ENCODE assay signal across 19 cellular contexts in the genomic region with DNA sequence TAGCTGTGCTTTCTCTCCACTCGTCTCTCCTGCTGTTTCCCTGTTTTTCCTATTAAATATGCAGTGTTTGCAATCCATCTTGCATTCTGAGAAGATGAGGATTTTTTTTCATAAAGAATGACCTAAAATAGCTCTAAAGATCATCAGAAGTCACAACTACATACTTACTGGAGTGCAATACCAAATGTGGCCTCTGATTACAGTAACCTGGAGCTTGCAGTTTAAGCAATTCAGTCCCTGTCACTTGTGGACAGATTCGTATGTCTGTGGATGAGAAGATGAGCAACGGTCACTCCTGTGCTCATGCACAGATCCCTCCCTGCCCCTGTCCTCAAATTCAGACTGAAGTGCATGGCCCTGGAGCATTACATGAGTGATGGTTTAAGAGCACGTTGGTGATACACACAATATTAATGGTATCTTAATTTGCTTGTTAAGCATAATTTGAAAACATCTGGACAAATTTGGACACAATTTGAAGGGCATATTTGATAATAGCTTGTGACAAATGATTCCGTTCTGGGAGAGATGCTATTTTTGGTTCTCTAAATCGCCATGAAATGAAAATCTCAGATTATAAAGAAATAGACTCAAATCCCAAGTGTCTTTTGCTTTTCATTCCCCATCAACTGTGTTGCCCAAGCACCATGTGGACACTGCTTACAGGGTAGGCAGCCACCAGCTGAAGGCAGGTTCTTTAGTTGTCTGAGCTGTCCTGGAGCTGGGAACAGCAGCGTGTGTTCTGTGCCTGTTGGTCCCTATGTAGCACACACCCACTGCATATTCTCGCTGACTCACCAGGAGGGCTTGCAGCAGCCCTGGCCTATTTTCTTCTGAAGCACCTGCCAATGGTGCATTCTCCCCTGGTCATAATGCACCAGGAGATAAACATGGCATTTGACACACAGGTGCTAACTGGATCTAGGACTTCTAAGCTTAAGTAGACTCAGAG. TPM values are rescaled to one million over a fixed set of nuclear protein-coding genes. Genes with fewer than 3 reads are reported as not detected.
DNase-seq lines count a peak whose midpoint lies in the region; ATAC-seq and TF ChIP-seq lines count a peak whose summit lies in the region.
"Had no signal": no experiment of that assay in that cellular context is flagged by ENCODE, and none has a peak within 500 bp of the region (broad histone marks: within the 10 kb centered on the region; RNA-seq: fewer than 3 reads in every experiment).

No MANE protein-coding gene starts in this region.

- 70 to 71% methylated on average over 8 of the region's 8 CpGs for WGBS in testis, 2 donors

- H3K4me1 Mint-ChIP-seq in endothelial cell (ENCODE audit: unreplicated experiment): peaks cover 8% of the 10 kb centered on the region
- peaks cover 4% of the 10 kb centered on the region for H3K4me1 Mint-ChIP-seq in activated T-cell treated with anti-CD3 and anti-CD28 coated beads, Interleukin-2, amount 50 U/mL, for 72 hours (ENCODE audit: low read depth)
- H3K4me1 Mint-ChIP-seq: activated T-helper 17 cell treated with anti-CD3 and anti-CD28 coated beads, Interleukin-2, amount 50 U/mL, for 72 hours had no signal

- peak; percentile 45 for TF ChIP-seq CTCF in endothelial cell (IDR thresholded peaks at IDR 0.05; ENCODE audit: unreplicated experiment)
- peak in 2 of 3 experiments; percentile 23 to 45 for TF ChIP-seq CTCF in testis (IDR thresholded peaks at IDR 0.05)

- H3K27ac ChIP-seq in testis: no peak overlapping the region
- H3K27ac ChIP-seq: right atrium auricular region had no signal

- H3K27me3 Mint-ChIP-seq in endothelial cell (ENCODE audit: unreplicated experiment): peaks cover 5% of the 10 kb centered on the region
- H3K27me3 Mint-ChIP-seq in activated T-cell treated with anti-CD3 and anti-CD28 coated beads, Interleukin-2, amount 50 U/mL, for 72 hours (ENCODE audit: low read depth): peaks cover 4% of the 10 kb centered on the region

- H3K9me3 ChIP-seq in testis: no peaks in the 10 kb centered on the region
- H3K9me3 ChIP-seq: right atrium auricular region had no signal

- no peak for ATAC-seq in left cardiac atrium
- no peak for ATAC-seq in activated T-cell treated with anti-CD3 and anti-CD28 coated beads, Interleukin-2, amount 50 U/mL, for 72 hours (replicated peaks in 1 of 2)
- ATAC-seq: activated T-helper 17 cell treated with anti-CD3 and anti-CD28 coated beads, Interleukin-2, amount 50 U/mL, for 72 hours had no signal

- H3K36me3 ChIP-seq in testis (ENCODE audit: low read depth, missing control alignments): no peaks in the 10 kb centered on the region
- H3K36me3 ChIP-seq: right atrium auricular region had no signal

- H3K27me3 ChIP-seq in testis: no peaks in the 10 kb centered on the region
- H3K27me3 ChIP-seq: right atrium auricular region had no signal

- no peaks in the 10 kb centered on the region for H3K4me1 ChIP-seq in testis
- H3K4me1 ChIP-seq: right atrium auricular region had no signal

- H3K9me3 Mint-ChIP-seq in endothelial cell (ENCODE audit: unreplicated experiment): no peaks in the 10 kb centered on the region
- no peaks in the 10 kb centered on the region for H3K9me3 Mint-ChIP-seq in activated T-cell treated with anti-CD3 and anti-CD28 coated beads, Interleukin-2, amount 50 U/mL, for 72 hours
- H3K9me3 Mint-ChIP-seq: activated T-helper 17 cell treated with anti-CD3 and anti-CD28 coated beads, Interleukin-2, amount 50 U/mL, for 72 hours had no signal

- intact Hi-C loops in testis (cut with DNase I; ENCODE audit: low total_unique reads) (no loop called here), left cardiac atrium (cut with DNase I) (loop anchor here in 1 of 2 donors (10.0 kb wide), 1 partner anchor 93 kb away; no protein-coding TSS in a partner anchor)

- H3K4me3 ChIP-seq in testis: no peak overlapping the region
- H3K4me3 ChIP-seq: right atrium auricular region had no signal

- H3K36me3 Mint-ChIP-seq in endothelial cell (ENCODE audit: low read depth, unreplicated experiment): no peaks in the 10 kb centered on the region
- no peaks in the 10 kb centered on the region for H3K36me3 Mint-ChIP-seq in activated T-cell treated with anti-CD3 and anti-CD28 coated beads, Interleukin-2, amount 50 U/mL, for 72 hours (ENCODE audit: insufficient read depth in 2 of 2)
- H3K36me3 Mint-ChIP-seq: CD4-positive, alpha-beta memory T cell had no signal

- peak; percentile 5 for DNase-seq in NCI-H345 (lab: John Stamatoyannopoulos, UW)
- DNase-seq in NCI-H345 treated with DMSO at 0.1 percent for 48 hours (lab: John Stamatoyannopoulos, UW; ENCODE audit: unreplicated experiment): no peak
- DNase-seq in NCI-H146 treated with DMSO at 0.1 percent for 48 hours (lab: John Stamatoyannopoulos, UW; ENCODE audit: unreplicated experiment): peak; percentile 10
- no peak for DNase-seq in endothelial cell (ENCODE audit: low spot score)
- DNase-seq in testis: no peak
- DNase-seq in left cardiac atrium: no peak
- no peak for DNase-seq in cerebellar cortex (ENCODE audit: low spot score)
- no peak for DNase-seq in activated T-cell treated with anti-CD3 and anti-CD28 coated beads, Interleukin-2, amount 50 U/mL, for 72 hours
- DNase-seq: activated CD4-positive, alpha-beta T cell treated with anti-CD3 and anti-CD28 coated beads, Interleukin-2, amount 50 U/mL, for 48 hours; CD4-positive, alpha-beta memory T cell; GOT3; mesendoderm; NCI-H1092; NCI-H2171 treated with DMSO at 0.1 percent for 48 hours; stimulated activated CD4-positive, alpha-beta T cell treated with anti-CD3 and anti-CD28 coated beads, Interleukin-1b, Interleukin-23, amount 100 ng/mL, for 48 hours had no signal

- H3K4me3 Mint-ChIP-seq in endothelial cell (ENCODE audit: unreplicated experiment): no peak overlapping the region
- H3K4me3 Mint-ChIP-seq in activated T-cell treated with anti-CD3 and anti-CD28 coated beads, Interleukin-2, amount 50 U/mL, for 72 hours: no peak overlapping the region
- H3K4me3 Mint-ChIP-seq: activated T-helper 17 cell treated with anti-CD3 and anti-CD28 coated beads, Interleukin-2, amount 50 U/mL, for 72 hours; CD4-positive, alpha-beta memory T cell had no signal

- no peak overlapping the region for H3K27ac Mint-ChIP-seq in endothelial cell (ENCODE audit: unreplicated experiment)
- no peak overlapping the region for H3K27ac Mint-ChIP-seq in activated T-cell treated with anti-CD3 and anti-CD28 coated beads, Interleukin-2, amount 50 U/mL, for 72 hours
- H3K27ac Mint-ChIP-seq: activated T-helper 17 cell treated with anti-CD3 and anti-CD28 coated beads, Interleukin-2, amount 50 U/mL, for 72 hours; CD4-positive, alpha-beta memory T cell had no signal

- no peak for TF ChIP-seq POLR2A in testis (IDR thresholded peaks at IDR 0.05)

RNA-seq across cellular contexts. Expression of a gene that starts 32.6 kb away (rescaled TPM):
- total RNA-seq in endothelial cell (ENCODE audit: unreplicated experiment): not detected
- 100 to 1,000 TPM; 197 to 233 TPM for total RNA-seq in testis
- polyA plus RNA-seq in testis (ENCODE audit: insufficient read depth, low read depth, low replicate concordance): 137 TPM
- total RNA-seq in left cardiac atrium: not detected
- total RNA-seq in activated T-cell treated with anti-CD3 and anti-CD28 coated beads, Interleukin-2, amount 50 U/mL, for 72 hours: under 1 TPM; 0.14 to 0.41 TPM
- total RNA-seq: activated T-helper 17 cell treated with anti-CD3 and anti-CD28 coated beads, Interleukin-2, amount 50 U/mL, for 72 hours; CD4-positive, alpha-beta memory T cell; endothelial cell of umbilical vein; temporal lobe had no signal
- polyA plus RNA-seq: CD4-positive, alpha-beta memory T cell had no signal

RNA-seq across cellular contexts. Expression of a gene that starts 52.8 kb away (rescaled TPM):
- total RNA-seq in endothelial cell (ENCODE audit: unreplicated experiment) (not detected), testis (10 to 100 TPM in 1 of 2 donors, 1 to 10 TPM in 1; 2.8 to 21.5 TPM), left cardiac atrium (not detected)
- polyA plus RNA-seq in testis (ENCODE audit: insufficient read depth, low read depth, low replicate concordance): 4.5 TPM
- total RNA-seq in activated T-cell treated with anti-CD3 and anti-CD28 coated beads, Interleukin-2, amount 50 U/mL, for 72 hours: not detected
- total RNA-seq: activated T-helper 17 cell treated with anti-CD3 and anti-CD28 coated beads, Interleukin-2, amount 50 U/mL, for 72 hours; CD4-positive, alpha-beta memory T cell; endothelial cell of umbilical vein; right atrium auricular region; temporal lobe had no signal
- polyA plus RNA-seq: CD4-positive, alpha-beta memory T cell; endothelial cell of umbilical vein had no signal

Comparison
In these comparisons a context has a peak if more than half of its experiments do, and no peak if none do; other contexts are left out.
1. DNase-seq: peak in NCI-H345 (single experiment) and NCI-H146 treated with DMSO at 0.1 percent for 48 hours (single experiment); none in NCI-H345 treated with DMSO at 0.1 percent for 48 hours (single experiment), endothelial cell (single experiment), testis (single experiment), left cardiac atrium (single experiment), cerebellar cortex (single experiment) and activated T-cell treated with anti-CD3 and anti-CD28 coated beads, Interleukin-2, amount 50 U/mL, for 72 hours (0 of 2).
2. RNA of a gene that starts 32.6 kb away (total RNA-seq): 197 to 233 TPM in testis; 0.14 to 0.41 TPM in activated T-cell treated with anti-CD3 and anti-CD28 coated beads, Interleukin-2, amount 50 U/mL, for 72 hours, not detected in left cardiac atrium and not detected in endothelial cell (single experiment); every median in the first group is over 100 times any median in the second.